1 cellular context compared by ENCODE assay signal in genomic region chr1:75785964-75786853, GRCh38.
A peak's percentile ranks its signal among the peaks of the same experiment; 100 is the strongest.
TF ChIP-seq lines count a peak whose summit lies in the region.

Gene RABGGTB, plus strand, starts transcription at chr1:75786256. Its CDS starts 16 bp downstream, at chr1:75786272.

TF ChIP-seq in HepG2, 621 proteins besides CTCF, POLR2A, EP300 and RAD21 (continued from another document and continues in another):
- TF ChIP-seq ZNF704 (CRISPR knock-in tag; IDR thresholded peaks at IDR 0.05; ENCODE audit: borderline replicate concordance) (peak; percentile 45; the same call in 1 of the 2 replicates), ZBTB44 (CRISPR knock-in tag; IDR thresholded peaks at IDR 0.05) (0 out of 2 replicates have a peak, but pooled peaks have one; percentile 64), SP140L (CRISPR knock-in tag; IDR thresholded peaks at IDR 0.05; ENCODE audit: borderline replicate concordance) (no peak), ZNF598 (CRISPR knock-in tag; IDR thresholded peaks at IDR 0.05; ENCODE audit: borderline replicate concordance) (peak; percentile 80; the same call in 1 of the 2 replicates), ZNF761 (CRISPR knock-in tag; conservative IDR thresholded peaks at IDR 0.05) (no peak), IKZF4 (CRISPR knock-in tag; IDR thresholded peaks at IDR 0.05; ENCODE audit: borderline replicate concordance, low read depth, not compliant biosample characterization) (no peak), EHMT2 (IDR thresholded peaks at IDR 0.05; ENCODE audit: borderline replicate concordance, low read depth, low read length) (peak; percentile 95; the same call in 1 of the 2 replicates), NFE2L1 (CRISPR knock-in tag; IDR thresholded peaks at IDR 0.05; ENCODE audit: borderline replicate concordance) (no peak), SMAD1 (CRISPR knock-in tag; IDR thresholded peaks at IDR 0.05; ENCODE audit: borderline replicate concordance, low read depth) (peak; percentile 85; the same call in 1 of the 2 replicates), ZNF609 (CRISPR knock-in tag; IDR thresholded peaks at IDR 0.05; ENCODE audit: borderline replicate concordance) (peak; percentile 57; the same call in 1 of the 2 replicates), THAP11 (CRISPR knock-in tag; IDR thresholded peaks at IDR 0.05) (peak; percentile 83), NFYC (CRISPR knock-in tag; IDR thresholded peaks at IDR 0.05) (peak; percentile 31; the same call in 1 of the 2 replicates), ZNF607 (CRISPR knock-in tag; IDR thresholded peaks at IDR 0.05; ENCODE audit: borderline replicate concordance) (no peak), FUBP1 (CRISPR knock-in tag; IDR thresholded peaks at IDR 0.05; ENCODE audit: borderline replicate concordance) (no peak), NONO (IDR thresholded peaks at IDR 0.05) (no peak), NONO (CRISPR knock-in tag; conservative IDR thresholded peaks at IDR 0.05) (peak; percentile 64), BORCS8-MEF2B (CRISPR knock-in tag; IDR thresholded peaks at IDR 0.05) (peak; percentile 59; the same call in 1 of the 2 replicates), BRD4 (CRISPR knock-in tag; IDR thresholded peaks at IDR 0.05) (peak; percentile 94), PAXIP1 (CRISPR knock-in tag; conservative IDR thresholded peaks at IDR 0.05) (peak; percentile 58), ZXDC (CRISPR knock-in tag; IDR thresholded peaks at IDR 0.05) (no peak), ZNF574 (CRISPR knock-in tag; IDR thresholded peaks at IDR 0.05) (peak; percentile 87), HBP1 (CRISPR knock-in tag; IDR thresholded peaks at IDR 0.05; ENCODE audit: low read depth) (peak; percentile 91), FOSL2 (CRISPR knock-in tag; IDR thresholded peaks at IDR 0.05) (peak; percentile 49), FOXP1 (IDR thresholded peaks at IDR 0.05) (no peak), FOXP1 (CRISPR knock-in tag; IDR thresholded peaks at IDR 0.05) (no peak), U2AF1 (optimal IDR thresholded peaks at IDR 0.05; ENCODE audit: low read depth, low read length) (no peak), ZNF619 (CRISPR knock-in tag; IDR thresholded peaks at IDR 0.05) (peak; percentile 48; the same call in 1 of the 2 replicates), KAT8 (CRISPR knock-in tag; IDR thresholded peaks at IDR 0.05) (peak; percentile 93), FOXK2 (IDR thresholded peaks at IDR 0.05) (no peak), KDM5A (IDR thresholded peaks at IDR 0.05; ENCODE audit: borderline replicate concordance, low read length) (peak; percentile 92), ZNF276 (CRISPR knock-in tag; IDR thresholded peaks at IDR 0.05; ENCODE audit: low read depth) (peak; percentile 25; the same call in 1 of the 2 replicates), NR1H2 (CRISPR knock-in tag; IDR thresholded peaks at IDR 0.05; ENCODE audit: borderline replicate concordance, low read depth) (no peak), YEATS4 (CRISPR knock-in tag; IDR thresholded peaks at IDR 0.05; ENCODE audit: borderline replicate concordance) (peak; percentile 99), ZNF543 (CRISPR knock-in tag; IDR thresholded peaks at IDR 0.05) (peak; percentile 55; the same call in 1 of the 2 replicates)
